In genomic region chr16:74449470-74449869, GRCh38 we compare ENCODE assay signal across 10 cellular contexts. TPM values are rescaled to one million over a fixed set of nuclear protein-coding genes. Genes with fewer than 3 reads are reported as not detected.
A peak's percentile ranks its signal among the peaks of the same experiment; 100 is the strongest.
DNase-seq lines count a peak whose midpoint lies in the region; ATAC-seq and TF ChIP-seq lines count a peak whose summit lies in the region.
"Had no signal": no experiment of that assay in that cellular context is flagged by ENCODE, and none has a peak within 500 bp of the region (broad histone marks: within the 10 kb centered on the region; RNA-seq: fewer than 3 reads in every experiment).

No MANE protein-coding gene starts in this region.

- POLR2A ChIA-PET in SK-N-SH (lab: Yijun Ruan, JAX): no interaction called here

- peaks cover 4% of the 10 kb centered on the region for H3K4me1 Mint-ChIP-seq in activated T-helper 2 cell treated with anti-CD3 and anti-CD28 coated beads, Interferon-gamma antibody, Interleukin-2, Interleukin-4, amounts not matched to agents 10 μg/mL and 5 μg/mL and 100 μg/mL, durations not matched to agents 14 hours and 24 hours and 36 hours (ENCODE audit: low read depth)

- WGBS in SK-N-SH (ENCODE audit: low lambda C conversion rate): 48% methylated on average over 3 of the region's 5 CpGs
- 78 to 87% (median 85%) methylated on average over 5 of the region's 5 CpGs for WGBS in psoas muscle, 3 donors

- peak; percentile 32 to 54 (median 45) for ATAC-seq in psoas muscle
- ATAC-seq in HG02840 (IDR thresholded peaks at IDR 0.05; ENCODE audit: low FRiP score, unreplicated experiment): no peak
- ATAC-seq in HG02973 (IDR thresholded peaks at IDR 0.05; ENCODE audit: unreplicated experiment): no peak

- peak overlapping the region in 1 of 11 experiments; percentile 32; a peak in 1 of 22 replicates for H3K9ac ChIP-seq in BLaER1 treated with 17β-estradiol and CSF1 and Interleukin-3, amounts not matched to agents 10 nM and 100 nM
- H3K9ac ChIP-seq in SK-N-SH: peak overlapping the region; percentile 6; the same call in 1 of the 2 replicates

- H3K4me3 ChIP-seq in BLaER1 treated with 17β-estradiol and CSF1 and Interleukin-3, amounts not matched to agents 10 nM and 100 nM: no peak overlapping the region
- H3K4me3 ChIP-seq in SK-N-SH (ENCODE audit: low read depth in 2 of 2, low read length in 1 of 2) (no peak overlapping the region), foreskin fibroblast (ENCODE audit: low read depth in 1 of 2, low read length in 2 of 2) (no peak overlapping the region), psoas muscle (no peak overlapping the region)

- no peak overlapping the region for H3K27ac Mint-ChIP-seq in activated T-helper 2 cell treated with anti-CD3 and anti-CD28 coated beads, Interferon-gamma antibody, Interleukin-2, Interleukin-4, amounts not matched to agents 10 μg/mL and 5 μg/mL and 100 μg/mL, durations not matched to agents 14 hours and 24 hours and 36 hours

- peak overlapping the region in 10 of 11 experiments; percentile 2 to 91 (median 66); a peak in 18 of 22 replicates for H3K4me2 ChIP-seq in BLaER1 treated with 17β-estradiol and CSF1 and Interleukin-3, amounts not matched to agents 10 nM and 100 nM
- peak overlapping the region; percentile 36; the same call in 1 of the 2 replicates for H3K4me2 ChIP-seq in SK-N-SH

- peaks cover 31% of the 10 kb centered on the region for H3F3A ChIP-seq in SK-N-SH (replicated peaks; ENCODE audit: insufficient read depth)

- intact Hi-C loops in psoas muscle (cut with DNase I): no loop called here
- intact Hi-C loops in activated T-helper 2 cell treated with anti-CD3 and anti-CD28 coated beads, Interferon-gamma antibody, Interleukin-2, Interleukin-4, amounts not matched to agents 10 μg/mL and 5 μg/mL and 100 μg/mL, durations not matched to agents 14 hours and 24 hours and 36 hours (cut with micrococcal nuclease): no loop called here

- CTCF ChIA-PET in SK-N-SH (lab: Yijun Ruan, JAX): interaction anchor here (1.1 kb wide), 1 partner anchor 17 kb away, joined by 3 read pairs; no protein-coding TSS in a partner anchor

- no peak for TF ChIP-seq EP300 in SK-N-SH (IDR thresholded peaks at IDR 0.05; ENCODE audit: borderline replicate concordance in 1 of 2, low read depth in 1 of 2, low read length in 1 of 2)

- H3K36me3 Mint-ChIP-seq in activated T-helper 2 cell treated with anti-CD3 and anti-CD28 coated beads, Interferon-gamma antibody, Interleukin-2, Interleukin-4, amounts not matched to agents 10 μg/mL and 5 μg/mL and 100 μg/mL, durations not matched to agents 14 hours and 24 hours and 36 hours (ENCODE audit: low read depth): peaks cover 44% of the 10 kb centered on the region

- peak overlapping the region in 4 of 11 experiments; percentile 1 to 57 (median 20); a peak in 4 of 22 replicates for H3K27ac ChIP-seq in BLaER1 treated with 17β-estradiol and CSF1 and Interleukin-3, amounts not matched to agents 10 nM and 100 nM
- H3K27ac ChIP-seq in SK-N-SH (ENCODE audit: low read depth in 2 of 2, low read length in 1 of 2) (peak overlapping the region; percentile 36 to 84; a peak in 3 of 4 replicates), psoas muscle (peak overlapping the region; percentile 64)

- peaks cover 32 to 72% (median 53%) of the 10 kb centered on the region in 11 experiments for H3K36me3 ChIP-seq in BLaER1 treated with 17β-estradiol and CSF1 and Interleukin-3, amounts not matched to agents 10 nM and 100 nM
- H3K36me3 ChIP-seq in SK-N-SH (replicated peaks in 1 of 2; ENCODE audit: control insufficient read depth in 1 of 2, insufficient read depth in 2 of 2, low read length in 1 of 2) (peaks cover 26 to 27% of the 10 kb centered on the region in 2 experiments), psoas muscle (ENCODE audit: insufficient read depth in 1 of 2, low read depth in 1 of 2) (peaks cover 0 to 77% of the 10 kb centered on the region in 2 donors)

- no peaks in the 10 kb centered on the region for H3K9me3 ChIP-seq in BLaER1 treated with 17β-estradiol and CSF1 and Interleukin-3, amounts not matched to agents 10 nM and 100 nM (replicated peaks in 1 of 11)
- no peaks in the 10 kb centered on the region for H3K9me3 ChIP-seq in SK-N-SH
- H3K9me3 ChIP-seq in psoas muscle: no peaks in the 10 kb centered on the region

- H3K4me1 ChIP-seq in BLaER1 treated with 17β-estradiol and CSF1 and Interleukin-3, amounts not matched to agents 10 nM and 100 nM: peaks cover 56 to 69% (median 67%) of the 10 kb centered on the region in 10 experiments
- H3K4me1 ChIP-seq in SK-N-SH (ENCODE audit: control insufficient read depth in 1 of 2, insufficient read depth in 2 of 2, low read depth in 1 of 2, low read length in 1 of 2) (peaks cover 0 to 11% of the 10 kb centered on the region in 2 experiments; a peak in 2 of 4 replicates), psoas muscle (peaks cover 5% of the 10 kb centered on the region)

- no peaks in the 10 kb centered on the region for H3K27me3 ChIP-seq in BLaER1 treated with 17β-estradiol and CSF1 and Interleukin-3, amounts not matched to agents 10 nM and 100 nM
- H3K27me3 ChIP-seq in SK-N-SH (ENCODE audit: insufficient read depth): no peaks in the 10 kb centered on the region
- H3K27me3 ChIP-seq in psoas muscle (ENCODE audit: insufficient read depth in 3 of 3, low read length in 2 of 3): no peaks in the 10 kb centered on the region

- H3K27me3 Mint-ChIP-seq in activated T-helper 2 cell treated with anti-CD3 and anti-CD28 coated beads, Interferon-gamma antibody, Interleukin-2, Interleukin-4, amounts not matched to agents 10 μg/mL and 5 μg/mL and 100 μg/mL, durations not matched to agents 14 hours and 24 hours and 36 hours (ENCODE audit: low read depth): no peaks in the 10 kb centered on the region

- TF ChIP-seq RAD21 in SK-N-SH (IDR thresholded peaks at IDR 0.05; ENCODE audit: low read length): no peak

- H2AFZ ChIP-seq in SK-N-SH (ENCODE audit: low read depth): no peak overlapping the region

- H3K79me2 ChIP-seq in SK-N-SH (ENCODE audit: insufficient read depth): no peaks in the 10 kb centered on the region; the same call in 1 of the 2 replicates

- H4K20me1 ChIP-seq in BLaER1 treated with 17β-estradiol and CSF1 and Interleukin-3, amounts not matched to agents 10 nM and 100 nM: peaks cover 0 to 43% (median 22%) of the 10 kb centered on the region in 11 experiments; a peak in 17 of 22 replicates
- no peaks in the 10 kb centered on the region for H4K20me1 ChIP-seq in SK-N-SH (ENCODE audit: insufficient read depth)

- H3K9me3 Mint-ChIP-seq in activated T-helper 2 cell treated with anti-CD3 and anti-CD28 coated beads, Interferon-gamma antibody, Interleukin-2, Interleukin-4, amounts not matched to agents 10 μg/mL and 5 μg/mL and 100 μg/mL, durations not matched to agents 14 hours and 24 hours and 36 hours: no peaks in the 10 kb centered on the region

- DNase-seq in SK-N-SH (no peak), foreskin fibroblast (peak; percentile 72 to 86), psoas muscle (peak; percentile 48 to 58)
- no peak for DNase-seq in activated T-helper 2 cell treated with anti-CD3 and anti-CD28 coated beads, Interferon-gamma antibody, Interleukin-2, Interleukin-4, amounts not matched to agents 10 μg/mL and 5 μg/mL and 100 μg/mL, durations not matched to agents 14 hours and 24 hours and 36 hours (ENCODE audit: low spot score)
- DNase-seq in stimulated activated CD4-positive, alpha-beta T cell treated with anti-CD3 and anti-CD28 coated beads, Interleukin-2, amount 100 ng/mL, for 24 hours: no peak
- DNase-seq: H7, NCI-H1694 treated with DMSO at 0.1 percent for 48 hours had no signal

- TF ChIP-seq CTCF in SK-N-SH (IDR thresholded peaks at IDR 0.05) (peak; percentile 31; the same call in 1 of the 2 replicates), foreskin fibroblast (IDR thresholded peaks at IDR 0.05; ENCODE audit: low read depth, low read length) (peak; percentile 22), psoas muscle (IDR thresholded peaks at IDR 0.05) (no peak)

- H3K9me2 ChIP-seq in SK-N-SH: no peaks in the 10 kb centered on the region

- H3K4me3 Mint-ChIP-seq in activated T-helper 2 cell treated with anti-CD3 and anti-CD28 coated beads, Interferon-gamma antibody, Interleukin-2, Interleukin-4, amounts not matched to agents 10 μg/mL and 5 μg/mL and 100 μg/mL, durations not matched to agents 14 hours and 24 hours and 36 hours (ENCODE audit: low read depth): no peak overlapping the region

TF ChIP-seq in SK-N-SH, 30 proteins besides CTCF, POLR2A, EP300 and RAD21 (continues in another document):
- TF ChIP-seq RXRA (IDR thresholded peaks at IDR 0.05; ENCODE audit: borderline replicate concordance, low read depth) (0 out of 2 replicates have a peak, but pooled peaks have one; percentile 7), USF2 (IDR thresholded peaks at IDR 0.05; ENCODE audit: borderline replicate concordance, low read depth, low read length) (no peak), TEAD4 (IDR thresholded peaks at IDR 0.05; ENCODE audit: borderline replicate concordance, insufficient read depth) (0 out of 2 replicates have a peak, but pooled peaks have one; percentile 3)

RNA-seq across cellular contexts. Expression of gene CLEC18B, which starts 28.2 kb away (rescaled TPM):
- 0.10 and 0.18 TPM in 2 replicates for polyA plus RNA-seq in SK-N-SH (2012; rRNA removed)
- polyA plus RNA-seq in SK-N-SH (2012; cell fraction: cytosol; rRNA removed): 0.08 TPM in 1 of 2 replicates, not detected in the other
- polyA plus RNA-seq in SK-N-SH (2012; cell fraction: nucleus; rRNA removed): 1.6 and 2.5 TPM in 2 replicates
- 1 to 10 TPM in 1 of 4 donors, under 1 TPM in 2, not detected in 1; 0.40 to 1.1 (median 0.41) TPM for total RNA-seq in psoas muscle
- under 1 TPM in 2 of 3 donors, not detected in 1; 0.16 to 0.36 TPM for polyA plus RNA-seq in psoas muscle
- total RNA-seq in activated T-helper 2 cell treated with anti-CD3 and anti-CD28 coated beads, Interferon-gamma antibody, Interleukin-2, Interleukin-4, amounts not matched to agents 10 μg/mL and 5 μg/mL and 100 μg/mL, durations not matched to agents 14 hours and 24 hours and 36 hours: 0.09 and 0.30 TPM in 2 replicates

Comparison
In these comparisons a context has a peak if more than half of its experiments do, and no peak if none do; other contexts are left out.
1. DNase-seq: peak in foreskin fibroblast (2 of 2) and psoas muscle (2 of 2); none in SK-N-SH (single experiment), activated T-helper 2 cell treated with anti-CD3 and anti-CD28 coated beads, Interferon-gamma antibody, Interleukin-2, Interleukin-4, amounts not matched to agents 10 μg/mL and 5 μg/mL and 100 μg/mL, durations not matched to agents 14 hours and 24 hours and 36 hours (single experiment) and stimulated activated CD4-positive, alpha-beta T cell treated with anti-CD3 and anti-CD28 coated beads, Interleukin-2, amount 100 ng/mL, for 24 hours (0 of 2).
2. ATAC-seq: peak in psoas muscle (4 of 4); none in HG02840 (single experiment) and HG02973 (single experiment).